ENCODE assay signal across 8 cellular contexts in genomic region chr10:43396928-43397624, GRCh38. TPM values are rescaled to one million over a fixed set of nuclear protein-coding genes. Genes with fewer than 3 reads are reported as not detected.
DNase-seq lines count a peak whose midpoint lies in the region; ATAC-seq and TF ChIP-seq lines count a peak whose summit lies in the region.

No MANE protein-coding gene starts in this region.

- H3K4me1 Mint-ChIP-seq in CD8-positive, alpha-beta memory T cell, result peaks cover 77 to 92% (median 90%) of the 10 kb centered on the region in 3 donors
- H3K4me1 Mint-ChIP-seq in activated T-cell treated with anti-CD3 and anti-CD28 coated beads, Interleukin-2, amount 50 U/mL, for 4 hours (ENCODE audit: low read depth), result peaks cover 74% of the 10 kb centered on the region
- peaks cover 81% of the 10 kb centered on the region for H3K4me1 Mint-ChIP-seq in stimulated activated memory B cell treated with anti-CD40 and anti-IgM and Interleukin-4, amounts not matched to agents 10 μg/mL and 1 μg/mL and 100 μg/mL, for 72 hours

- peak; percentile 86 for ATAC-seq in GM19463 (IDR thresholded peaks at IDR 0.05; ENCODE audit: unreplicated experiment)
- peak; percentile 79 for ATAC-seq in HG03571 (IDR thresholded peaks at IDR 0.05; ENCODE audit: unreplicated experiment)
- peak; percentile 69 to 71 for ATAC-seq in activated T-cell treated with anti-CD3 and anti-CD28 coated beads, Interleukin-2, amount 50 U/mL, for 4 hours
- peak; percentile 91 for ATAC-seq in esophagus mucosa
- peak; percentile 93 for ATAC-seq in stimulated activated memory B cell treated with anti-CD40 and anti-IgM and Interleukin-4, amounts not matched to agents 10 μg/mL and 1 μg/mL and 100 μg/mL, for 72 hours

- H3K27ac ChIP-seq in CD8-positive, alpha-beta memory T cell (ENCODE audit: low read depth, low read length), result peak overlapping the region; percentile 85
- H3K27ac ChIP-seq in OCI-LY3 (ENCODE audit: low read length), result peak overlapping the region; percentile 92
- peak overlapping the region; percentile 83 for H3K27ac ChIP-seq in muscle layer of colon (ENCODE audit: low read depth, low read length)

- no peaks in the 10 kb centered on the region for H3K9me3 Mint-ChIP-seq in CD8-positive, alpha-beta memory T cell
- no peaks in the 10 kb centered on the region for H3K9me3 Mint-ChIP-seq in activated T-cell treated with anti-CD3 and anti-CD28 coated beads, Interleukin-2, amount 50 U/mL, for 4 hours
- no peaks in the 10 kb centered on the region for H3K9me3 Mint-ChIP-seq in stimulated activated memory B cell treated with anti-CD40 and anti-IgM and Interleukin-4, amounts not matched to agents 10 μg/mL and 1 μg/mL and 100 μg/mL, for 72 hours

- peaks cover 99% of the 10 kb centered on the region for H3K79me2 ChIP-seq in OCI-LY3 (ENCODE audit: low read length)

- no peak overlapping the region for H2AFZ ChIP-seq in OCI-LY3 (ENCODE audit: low read depth, low read length)

- peak overlapping the region; percentile 65 for H3K4me3 ChIP-seq in CD8-positive, alpha-beta memory T cell (ENCODE audit: low read length)
- H3K4me3 ChIP-seq in OCI-LY3 (ENCODE audit: low read length), result peak overlapping the region; percentile 96
- peak overlapping the region; percentile 50 to 51 for H3K4me3 ChIP-seq in muscle layer of colon (ENCODE audit: low read depth in 1 of 2, low read length in 2 of 2)

- H3K9me3 ChIP-seq in CD8-positive, alpha-beta memory T cell (ENCODE audit: low read length), result no peaks in the 10 kb centered on the region
- no peaks in the 10 kb centered on the region for H3K9me3 ChIP-seq in OCI-LY3 (ENCODE audit: insufficient read depth, low read length)
- H3K9me3 ChIP-seq in muscle layer of colon (ENCODE audit: low read length), result no peaks in the 10 kb centered on the region

- peaks cover 9 to 57% (median 17%) of the 10 kb centered on the region in 3 donors for H3K36me3 Mint-ChIP-seq in CD8-positive, alpha-beta memory T cell
- H3K36me3 Mint-ChIP-seq in activated T-cell treated with anti-CD3 and anti-CD28 coated beads, Interleukin-2, amount 50 U/mL, for 4 hours (ENCODE audit: insufficient read depth), result peaks cover 49% of the 10 kb centered on the region
- H3K36me3 Mint-ChIP-seq in stimulated activated memory B cell treated with anti-CD40 and anti-IgM and Interleukin-4, amounts not matched to agents 10 μg/mL and 1 μg/mL and 100 μg/mL, for 72 hours, result peaks cover 50% of the 10 kb centered on the region

- H3K27ac Mint-ChIP-seq in CD8-positive, alpha-beta memory T cell, result peak overlapping the region; percentile 91 to 100 (median 98)
- H3K27ac Mint-ChIP-seq in stimulated activated memory B cell treated with anti-CD40 and anti-IgM and Interleukin-4, amounts not matched to agents 10 μg/mL and 1 μg/mL and 100 μg/mL, for 72 hours, result peak overlapping the region; percentile 85

- H3K36me3 ChIP-seq in CD8-positive, alpha-beta memory T cell (ENCODE audit: insufficient read depth, low read length), result peaks cover 17% of the 10 kb centered on the region
- peaks cover 50% of the 10 kb centered on the region for H3K36me3 ChIP-seq in OCI-LY3 (replicated peaks; ENCODE audit: low read depth, low read length)
- peaks cover 20% of the 10 kb centered on the region for H3K36me3 ChIP-seq in muscle layer of colon (ENCODE audit: insufficient read depth, low read length)

- TF ChIP-seq CTCF in OCI-LY3 (IDR thresholded peaks at IDR 0.05; ENCODE audit: low read depth, low read length), result no peak

- peak; percentile 67 to 83 (median 78) for DNase-seq in CD8-positive, alpha-beta memory T cell
- DNase-seq in activated T-cell treated with anti-CD3 and anti-CD28 coated beads, Interleukin-2, amount 50 U/mL, for 4 hours, result peak; percentile 51

- H4K20me1 ChIP-seq in OCI-LY3 (ENCODE audit: insufficient read depth, low read length), result peaks cover 63% of the 10 kb centered on the region

- H3K9ac ChIP-seq in OCI-LY3 (ENCODE audit: low read length) (peak overlapping the region; percentile 99), muscle layer of colon (ENCODE audit: low read length) (peak overlapping the region; percentile 16)

- no peaks in the 10 kb centered on the region for H3K27me3 ChIP-seq in CD8-positive, alpha-beta memory T cell (ENCODE audit: insufficient read depth, low read length, poor library complexity, severe bottlenecking)
- H3K27me3 ChIP-seq in OCI-LY3 (ENCODE audit: low read depth, low read length) (no peaks in the 10 kb centered on the region), muscle layer of colon (ENCODE audit: control insufficient read depth in 1 of 2, insufficient read depth in 2 of 2, low read length in 2 of 2) (no peaks in the 10 kb centered on the region)

- peak overlapping the region; percentile 92 to 96 (median 95) for H3K4me3 Mint-ChIP-seq in CD8-positive, alpha-beta memory T cell
- peak overlapping the region; percentile 98 for H3K4me3 Mint-ChIP-seq in activated T-cell treated with anti-CD3 and anti-CD28 coated beads, Interleukin-2, amount 50 U/mL, for 4 hours
- H3K4me3 Mint-ChIP-seq in stimulated activated memory B cell treated with anti-CD40 and anti-IgM and Interleukin-4, amounts not matched to agents 10 μg/mL and 1 μg/mL and 100 μg/mL, for 72 hours, result peak overlapping the region; percentile 82

- CTCF ChIA-PET in CD8-positive, alpha-beta memory T cell (lab: Charles Lee), result interaction anchor here (0.6 to 4.2 kb wide), 5 partner anchors 9 to 65 kb away, joined by 3 to 17 read pairs (median 10); partner anchors contain the start of gene HNRNPF

- no peaks in the 10 kb centered on the region for H3K27me3 Mint-ChIP-seq in CD8-positive, alpha-beta memory T cell
- H3K27me3 Mint-ChIP-seq in activated T-cell treated with anti-CD3 and anti-CD28 coated beads, Interleukin-2, amount 50 U/mL, for 4 hours (ENCODE audit: low read depth), result no peaks in the 10 kb centered on the region
- H3K27me3 Mint-ChIP-seq in stimulated activated memory B cell treated with anti-CD40 and anti-IgM and Interleukin-4, amounts not matched to agents 10 μg/mL and 1 μg/mL and 100 μg/mL, for 72 hours, result no peaks in the 10 kb centered on the region

- peak overlapping the region; percentile 84 for H3K4me2 ChIP-seq in OCI-LY3 (ENCODE audit: low read length)

- H3K4me1 ChIP-seq in CD8-positive, alpha-beta memory T cell (ENCODE audit: insufficient read depth, low read length), result peaks cover 80% of the 10 kb centered on the region
- peaks cover 54% of the 10 kb centered on the region for H3K4me1 ChIP-seq in OCI-LY3 (ENCODE audit: low read length)
- peaks cover 28% of the 10 kb centered on the region for H3K4me1 ChIP-seq in muscle layer of colon (ENCODE audit: insufficient read depth, low read length)

- POLR2A ChIA-PET in CD8-positive, alpha-beta memory T cell (lab: Charles Lee), result interaction anchor here (0.8 to 2.2 kb wide), 8 partner anchors 9 to 259 kb away, joined by 3 to 15 read pairs (median 4); partner anchors contain the start of genes CSGALNACT2, HNRNPF and ZNF487

RNA-seq across cellular contexts. Expression of gene HNRNPF, which starts 11.9 kb away (rescaled TPM):
- 100 to 1,000 TPM; 562 to 566 TPM for total RNA-seq in CD8-positive, alpha-beta memory T cell
- 261 TPM for polyA plus RNA-seq in CD8-positive, alpha-beta memory T cell
- total RNA-seq in activated T-cell treated with anti-CD3 and anti-CD28 coated beads, Interleukin-2, amount 50 U/mL, for 4 hours, result 100 to 1,000 TPM; 531 to 572 (median 556) TPM
- 170 TPM for total RNA-seq in esophagus mucosa

RNA-seq across cellular contexts. Expression of gene FXYD4, which starts 25.6 kb away (rescaled TPM):
- total RNA-seq in CD8-positive, alpha-beta memory T cell, result not detected
- polyA plus RNA-seq in CD8-positive, alpha-beta memory T cell, result not detected
- not detected for total RNA-seq in activated T-cell treated with anti-CD3 and anti-CD28 coated beads, Interleukin-2, amount 50 U/mL, for 4 hours
- not detected for total RNA-seq in esophagus mucosa

RNA-seq across cellular contexts. Expression of gene ZNF487, which starts 39.8 kb away (rescaled TPM):
- total RNA-seq in CD8-positive, alpha-beta memory T cell, result 1 to 10 TPM; 1.5 to 4.2 TPM
- polyA plus RNA-seq in CD8-positive, alpha-beta memory T cell, result 7.9 TPM
- total RNA-seq in activated T-cell treated with anti-CD3 and anti-CD28 coated beads, Interleukin-2, amount 50 U/mL, for 4 hours, result 1 to 10 TPM; 1.3 to 3.8 (median 1.6) TPM
- 2.9 TPM for total RNA-seq in esophagus mucosa

Comparison
In these comparisons a context has a peak if more than half of its experiments do, and no peak if none do; other contexts are left out.
1. Peak in every context shown above with its lines: DNase-seq, ATAC-seq, H3K4me3 ChIP-seq and H3K27ac ChIP-seq.